Comparison of ENCODE assay signal across 8 cellular contexts in genomic region chrX:11757729-11758399, GRCh38. TPM values are rescaled to one million over a fixed set of nuclear protein-coding genes. Genes with fewer than 3 reads are reported as not detected.
DNase-seq lines count a peak whose midpoint lies in the region; ATAC-seq lines count a peak whose summit lies in the region.

Gene MSL3, plus strand, starts transcription at chrX:11758237. Its CDS starts 27 bp downstream, at chrX:11758264.

- peaks cover 15% of the 10 kb centered on the region for H3K79me2 ChIP-seq in GM23248 (ENCODE audit: insufficient read depth)

- H3K4me2 ChIP-seq in GM23248 (ENCODE audit: unreplicated experiment): peak within 1 kb of the TSS; percentile 92

- in situ Hi-C loops in GM23248 (cut with MboI): loop anchor here (25.0 kb wide), 1 partner anchor 621 kb away; no protein-coding TSS in a partner anchor

- peaks cover 14% of the 10 kb centered on the region for H3K4me1 ChIP-seq in GM23248 (ENCODE audit: insufficient read depth)

- no peaks in the 10 kb centered on the region for H3K27me3 Mint-ChIP-seq in dendritic cell treated with granulocyte-macrophage colony-stimulating factor and Interleukin-4, amounts not matched to agents 40 ng/mL and 50 ng/mL, for 4 days

- H3K9me3 ChIP-seq in GM23248 (ENCODE audit: low read depth) (no peaks in the 10 kb centered on the region), MG63 (no peaks in the 10 kb centered on the region)

- H4K20me1 ChIP-seq in GM23248 (ENCODE audit: insufficient read depth): no peaks in the 10 kb centered on the region

- H3K4me3 ChIP-seq in GM23248: peak within 1 kb of the TSS; percentile 86
- H3K4me3 ChIP-seq in MG63: peak within 1 kb of the TSS; percentile 73

- peak within 1 kb of the TSS; percentile 99 for H3K9ac ChIP-seq in GM23248

- ATAC-seq in left colon: peak; percentile 73

- H3F3A ChIP-seq in GM23248 (ENCODE audit: insufficient read depth): peaks cover 29% of the 10 kb centered on the region; the same call in 1 of the 2 replicates

- intact Hi-C loops in dendritic cell treated with granulocyte-macrophage colony-stimulating factor and Interleukin-4, amounts not matched to agents 40 ng/mL and 50 ng/mL, for 4 days (cut with micrococcal nuclease): no loop called here
- intact Hi-C loops in left colon (cut with DNase I, micrococcal nuclease): no loop called here

- H3K27me3 ChIP-seq in GM23248 (replicated peaks; ENCODE audit: insufficient read depth) (no peaks in the 10 kb centered on the region), MG63 (no peaks in the 10 kb centered on the region)

- H3K9me2 ChIP-seq in GM23248 (ENCODE audit: insufficient read depth): no peaks in the 10 kb centered on the region

- no peaks in the 10 kb centered on the region for H3K9me3 Mint-ChIP-seq in dendritic cell treated with granulocyte-macrophage colony-stimulating factor and Interleukin-4, amounts not matched to agents 40 ng/mL and 50 ng/mL, for 4 days

- peak within 1 kb of the TSS; percentile 96 for H3K27ac Mint-ChIP-seq in dendritic cell treated with granulocyte-macrophage colony-stimulating factor and Interleukin-4, amounts not matched to agents 40 ng/mL and 50 ng/mL, for 4 days

- peaks cover 36% of the 10 kb centered on the region for H3K4me1 Mint-ChIP-seq in dendritic cell treated with granulocyte-macrophage colony-stimulating factor and Interleukin-4, amounts not matched to agents 40 ng/mL and 50 ng/mL, for 4 days (ENCODE audit: low read depth)

- H3K4me3 Mint-ChIP-seq in dendritic cell treated with granulocyte-macrophage colony-stimulating factor and Interleukin-4, amounts not matched to agents 40 ng/mL and 50 ng/mL, for 4 days: peak within 1 kb of the TSS; percentile 96

- H3K36me3 ChIP-seq in GM23248 (ENCODE audit: low read depth) (peaks cover 21% of the 10 kb centered on the region; the same call in 1 of the 2 replicates), MG63 (peaks cover 18% of the 10 kb centered on the region)

- DNase-seq in DMS 273 (lab: John Stamatoyannopoulos, UW; ENCODE audit: unreplicated experiment): peak; percentile 85
- DNase-seq in DMS 273 treated with DMSO at 0.1 percent for 48 hours (lab: John Stamatoyannopoulos, UW): no peak
- peak; percentile 86 for DNase-seq in GM23248
- DNase-seq in MG63: peak; percentile 80
- DNase-seq in activated CD4-positive, CD25-positive, alpha-beta regulatory T cell treated with anti-CD3 and anti-CD28 coated beads, Interleukin-2, amount 50 U/mL, for 72 hours: peak; percentile 63
- peak; percentile 39 to 63 for DNase-seq in left colon
- DNase-seq in stimulated activated CD4-positive, alpha-beta T cell treated with anti-CD3 and anti-CD28 coated beads, Interleukin-2, amount 100 ng/mL, for 4 hours (ENCODE audit: low read depth): peak; percentile 52

- WGBS in GM23248 (ENCODE audit: low coverage in 1 of 2, low lambda C conversion rate in 2 of 2, missing lambda C conversion rate in 2 of 2), 2 experiments: 1 to 25% methylated on average over 4 to 15 of the region's 93 CpGs

- H3K36me3 Mint-ChIP-seq in dendritic cell treated with granulocyte-macrophage colony-stimulating factor and Interleukin-4, amounts not matched to agents 40 ng/mL and 50 ng/mL, for 4 days (ENCODE audit: low read depth): peaks cover 29% of the 10 kb centered on the region

- H3K27ac ChIP-seq in GM23248: peak within 1 kb of the TSS; percentile 95

- H2AFZ ChIP-seq in GM23248: peak within 1 kb of the TSS; percentile 77

RNA-seq across cellular contexts. Expression of gene MSL3, which starts in this region (rescaled TPM):
- 19.6 and 34.6 TPM in 2 replicates for total RNA-seq in GM23248 (2014; rRNA removed; shearing (Covaris generic))
- 24.8 and 26.8 TPM in 2 replicates for polyA plus RNA-seq in GM23248 (2016; fragmentation: Nextera tagmentation; extraction: Ambion mirVana)
- 33.9 and 36.5 TPM in 2 replicates for total RNA-seq in MG63 (2014; rRNA removed; shearing (Covaris generic); ENCODE audit: low replicate concordance)
- 10 to 100 TPM; 14.9 to 16.6 TPM for total RNA-seq in left colon
